In the genomic region with DNA sequence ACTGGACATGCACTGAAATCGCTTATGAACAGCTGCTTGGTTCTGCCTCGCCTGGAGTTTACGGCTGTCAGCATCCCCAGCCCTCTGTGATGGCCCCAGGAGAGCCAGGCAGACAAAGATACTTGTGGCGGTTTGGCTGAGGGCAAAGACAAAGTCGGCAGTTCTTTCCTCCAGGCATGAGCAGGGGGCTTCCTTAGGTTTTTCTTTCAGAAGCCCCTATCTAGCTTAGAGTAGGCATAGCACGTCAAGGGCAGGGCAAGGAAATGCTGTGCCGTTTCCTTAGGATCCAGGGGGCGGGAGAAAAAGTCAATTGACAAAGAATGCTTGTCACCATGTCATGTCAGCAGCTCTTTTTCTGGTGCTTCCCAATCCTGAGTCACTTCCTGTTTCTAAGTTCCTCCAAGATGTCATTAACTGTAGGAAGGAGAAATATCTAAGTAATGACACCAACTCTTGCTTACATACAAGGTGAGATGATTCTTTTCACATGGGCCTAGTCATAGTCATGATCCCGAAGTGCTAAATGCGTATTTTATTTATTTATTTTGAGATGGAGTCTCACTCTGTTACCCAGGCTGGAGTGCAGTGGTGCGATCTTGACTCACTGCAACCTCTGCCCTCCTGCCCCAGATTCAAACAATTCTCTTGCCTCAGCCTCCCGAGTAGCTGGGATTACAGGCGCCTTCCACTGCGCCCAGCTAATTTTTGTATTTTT, we compare ENCODE assay signal across 9 cellular contexts. TPM values are rescaled to one million over a fixed set of nuclear protein-coding genes. Genes with fewer than 3 reads are reported as not detected.
A peak's percentile ranks its signal among the peaks of the same experiment; 100 is the strongest.
DNase-seq lines count a peak whose midpoint lies in the region; ATAC-seq and TF ChIP-seq lines count a peak whose summit lies in the region.
"Had no signal": no experiment of that assay in that cellular context is flagged by ENCODE, and none has a peak within 500 bp of the region (broad histone marks: within the 10 kb centered on the region; RNA-seq: fewer than 3 reads in every experiment).

No MANE protein-coding gene starts in this region.

- no peaks in the 10 kb centered on the region for H3K36me3 ChIP-seq in psoas muscle (ENCODE audit: insufficient read depth in 1 of 2, low read depth in 1 of 2)

- ATAC-seq in psoas muscle = peak; percentile 57 to 70 (median 60)

- no peaks in the 10 kb centered on the region for H3K27me3 ChIP-seq in psoas muscle (ENCODE audit: insufficient read depth in 3 of 3, low read length in 2 of 3)

- 46 to 49% (median 48%) methylated on average over 14 of the region's 14 CpGs for WGBS in psoas muscle, 3 donors

- DNase-seq in GF-D8 (lab: John Stamatoyannopoulos, UW) (peak; percentile 41), SIG-M5 (lab: John Stamatoyannopoulos, UW) (peak; percentile 57), fibroblast of pulmonary artery (ENCODE audit: low read depth) (peak; percentile 82), psoas muscle (no peak), NCI-H1436 treated with DMSO at 0.1 percent for 48 hours (lab: John Stamatoyannopoulos, UW) (no peak), HuH-7.5 (ENCODE audit: low spot score) (no peak), amygdala (lab: John Stamatoyannopoulos, UW) (no peak)
- no peak for DNase-seq in central memory CD4-positive, alpha-beta T cell

- no peaks in the 10 kb centered on the region for H3K9me3 ChIP-seq in psoas muscle

- intact Hi-C loops in psoas muscle (cut with DNase I) = loop anchor here in 1 of 2 donors (5.0 kb wide), 1 partner anchor 37 kb away; a partner anchor contains a TSS

- TF ChIP-seq CTCF in fibroblast of pulmonary artery (IDR thresholded peaks at IDR 0.05; ENCODE audit: low read length, missing control alignments) (no peak), psoas muscle (IDR thresholded peaks at IDR 0.05) (no peak)

- H3K4me1 ChIP-seq in psoas muscle = peaks cover 10% of the 10 kb centered on the region

- H3K4me3 ChIP-seq in fibroblast of pulmonary artery (replicated peaks; ENCODE audit: low read depth, low read length) (no peak overlapping the region), psoas muscle (no peak overlapping the region)

- peak overlapping the region; percentile 65 for H3K27ac ChIP-seq in psoas muscle

RNA-seq across cellular contexts. Expression of a gene that starts 35.2 kb away (rescaled TPM):
- total RNA-seq in psoas muscle = 1 to 10 TPM; 4.7 to 7.9 (median 5.7) TPM
- 1 to 10 TPM; 2.2 to 2.7 (median 2.5) TPM for polyA plus RNA-seq in psoas muscle

RNA-seq across cellular contexts. Expression of a gene that starts 36.1 kb away (rescaled TPM):
- total RNA-seq in psoas muscle = under 1 TPM in 2 of 4 donors, not detected in 2; 0.15 to 0.26 TPM
- under 1 TPM; 0.03 to 0.21 (median 0.05) TPM for polyA plus RNA-seq in psoas muscle

RNA-seq across cellular contexts. Expression of a gene that starts 52.8 kb away (rescaled TPM):
- 10 to 100 TPM in 1 of 4 donors, 1 to 10 TPM in 3; 4.6 to 17.9 (median 6.7) TPM for total RNA-seq in psoas muscle
- polyA plus RNA-seq in psoas muscle = 10 to 100 TPM in 2 of 3 donors, 1 to 10 TPM in 1; 10.0 to 14.2 (median 13.1) TPM
- total RNA-seq: H1 had no signal
- polyA plus RNA-seq: H1 had no signal

Comparison
In these comparisons a context has a peak if more than half of its experiments do, and no peak if none do; other contexts are left out.
1. DNase-seq: peak in GF-D8 (single experiment), SIG-M5 (single experiment) and fibroblast of pulmonary artery (single experiment); none in psoas muscle (0 of 2), NCI-H1436 treated with DMSO at 0.1 percent for 48 hours (single experiment), HuH-7.5 (single experiment), central memory CD4-positive, alpha-beta T cell (single experiment) and amygdala (0 of 56).